ENCODE assay signal across 8 cellular contexts in the genomic region with DNA sequence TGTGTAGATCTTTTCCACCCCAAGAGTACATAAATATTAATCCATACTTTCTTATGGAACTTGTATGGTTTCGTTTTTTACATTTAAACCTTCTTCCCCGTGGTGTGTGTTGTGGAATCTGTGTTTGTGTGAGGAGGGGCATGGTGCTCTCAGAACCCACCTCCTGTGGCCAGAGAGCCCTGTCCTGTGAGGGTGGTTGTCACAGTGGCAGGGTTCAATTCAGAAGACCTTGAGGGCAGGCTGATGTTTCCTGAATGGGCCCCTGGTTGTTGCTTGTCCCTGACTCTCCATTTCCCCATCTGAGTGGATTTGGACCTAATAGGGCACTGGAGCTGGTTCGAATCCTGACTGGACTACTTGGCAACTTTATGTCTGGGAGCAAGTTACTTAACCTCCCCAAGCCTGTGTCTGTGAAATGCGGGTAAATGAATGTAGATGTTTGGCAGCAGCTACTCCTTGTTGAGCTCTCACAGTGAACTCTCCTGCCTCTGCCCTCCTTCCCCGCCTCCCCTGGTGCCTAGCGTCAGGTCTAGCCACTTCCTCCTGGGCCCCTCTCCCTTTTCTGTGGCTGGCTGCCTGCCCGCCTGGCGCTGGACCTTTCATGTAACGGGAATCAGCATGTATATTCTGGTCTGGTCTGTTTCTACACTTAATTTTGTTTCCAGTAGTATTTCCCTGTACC. TPM values are rescaled to one million over a fixed set of nuclear protein-coding genes. Genes with fewer than 3 reads are reported as not detected.
DNase-seq lines count a peak whose midpoint lies in the region; ATAC-seq and TF ChIP-seq lines count a peak whose summit lies in the region.

No MANE protein-coding gene starts in this region.

- peaks cover 15% of the 10 kb centered on the region for H3K79me2 ChIP-seq in neural progenitor cell (ENCODE audit: low read depth)

- H2AFZ ChIP-seq in neural progenitor cell (replicated peaks): no peak overlapping the region

- peak overlapping the region; percentile 91 for H3K4me3 Mint-ChIP-seq in activated CD4-positive, alpha-beta T cell treated with anti-CD3 and anti-CD28 coated beads, Interleukin-2, amount 10 ng/mL, durations not matched to agents 7 days and 5 days
- peak overlapping the region; percentile 20 for H3K4me3 Mint-ChIP-seq in neural progenitor cell

- H3F3A ChIP-seq in neural progenitor cell (ENCODE audit: low read depth): peaks cover 3% of the 10 kb centered on the region

- H4K20me1 ChIP-seq in neural progenitor cell (ENCODE audit: low read depth): peaks cover 4% of the 10 kb centered on the region

- H3K9me3 ChIP-seq in neural progenitor cell (ENCODE audit: low read depth): no peaks in the 10 kb centered on the region

- H3K27ac Mint-ChIP-seq in activated CD4-positive, alpha-beta T cell treated with anti-CD3 and anti-CD28 coated beads, Interleukin-2, amount 10 ng/mL, durations not matched to agents 7 days and 5 days: peak overlapping the region; percentile 97
- no peak overlapping the region for H3K27ac Mint-ChIP-seq in neural progenitor cell

- peaks cover 8% of the 10 kb centered on the region for H3K4me1 ChIP-seq in neural progenitor cell

- DNase-seq in DMS 273 (lab: John Stamatoyannopoulos, UW; ENCODE audit: unreplicated experiment): peak; percentile 79
- peak; percentile 60 for DNase-seq in activated CD4-positive, alpha-beta T cell treated with anti-CD3 and anti-CD28 coated beads, Interleukin-2, amount 10 ng/mL, durations not matched to agents 7 days and 5 days
- no peak for DNase-seq in neural progenitor cell (ENCODE audit: low spot score)
- no peak for DNase-seq in GM19240 (ENCODE audit: insufficient read length, low spot score)
- no peak for DNase-seq in NCI-H345 (lab: John Stamatoyannopoulos, UW)

- CTCF ChIA-PET in activated CD4-positive, alpha-beta T cell treated with anti-CD3 and anti-CD28 coated beads, Interleukin-2, amount 10 ng/mL, durations not matched to agents 7 days and 5 days (lab: Charles Lee): interaction anchor here (0.8 to 1.2 kb wide), 3 partner anchors 14 to 67 kb away, joined by 3 to 4 read pairs (median 3); no protein-coding TSS in a partner anchor

- TF ChIP-seq EP300 in Ishikawa (IDR thresholded peaks at IDR 0.05; ENCODE audit: borderline replicate concordance): no peak

- H3K36me3 Mint-ChIP-seq in activated CD4-positive, alpha-beta T cell treated with anti-CD3 and anti-CD28 coated beads, Interleukin-2, amount 10 ng/mL, durations not matched to agents 7 days and 5 days (ENCODE audit: low read depth): peaks cover 74% of the 10 kb centered on the region
- H3K36me3 Mint-ChIP-seq in neural progenitor cell: peaks cover 2% of the 10 kb centered on the region

- no peak for TF ChIP-seq RAD21 in Ishikawa (IDR thresholded peaks at IDR 0.05; ENCODE audit: low read depth)

- no peak overlapping the region for H3K4me2 ChIP-seq in neural progenitor cell

- POLR2A ChIA-PET in activated CD4-positive, alpha-beta T cell treated with anti-CD3 and anti-CD28 coated beads, Interleukin-2, amount 10 ng/mL, durations not matched to agents 7 days and 5 days (lab: Charles Lee): interaction anchor here (0.7 to 1.7 kb wide), 6 partner anchors 10 to 73 kb away, joined by 3 to 6 read pairs (median 4); a partner anchor contains a TSS

- no peak for TF ChIP-seq CTCF in neural progenitor cell (IDR thresholded peaks at IDR 0.05)

- ATAC-seq in esophagus mucosa (peak; percentile 11), GM21526 (IDR thresholded peaks at IDR 0.05; ENCODE audit: low FRiP score, unreplicated experiment) (no peak)

- H3K9me3 Mint-ChIP-seq in activated CD4-positive, alpha-beta T cell treated with anti-CD3 and anti-CD28 coated beads, Interleukin-2, amount 10 ng/mL, durations not matched to agents 7 days and 5 days: no peaks in the 10 kb centered on the region
- no peaks in the 10 kb centered on the region for H3K9me3 Mint-ChIP-seq in neural progenitor cell

- peaks cover 81% of the 10 kb centered on the region for H3K4me1 Mint-ChIP-seq in activated CD4-positive, alpha-beta T cell treated with anti-CD3 and anti-CD28 coated beads, Interleukin-2, amount 10 ng/mL, durations not matched to agents 7 days and 5 days
- H3K4me1 Mint-ChIP-seq in neural progenitor cell: peaks cover 48% of the 10 kb centered on the region

- H3K27ac ChIP-seq in neural progenitor cell: no peak overlapping the region

- H3K9ac ChIP-seq in neural progenitor cell: no peak overlapping the region

- H3K4me3 ChIP-seq in neural progenitor cell: no peak overlapping the region

- H3K27me3 Mint-ChIP-seq in activated CD4-positive, alpha-beta T cell treated with anti-CD3 and anti-CD28 coated beads, Interleukin-2, amount 10 ng/mL, durations not matched to agents 7 days and 5 days: no peaks in the 10 kb centered on the region
- peaks cover 5% of the 10 kb centered on the region for H3K27me3 Mint-ChIP-seq in neural progenitor cell (ENCODE audit: insufficient read depth, low read depth)

- no peaks in the 10 kb centered on the region for H3K36me3 ChIP-seq in neural progenitor cell

- H3K27me3 ChIP-seq in neural progenitor cell: no peaks in the 10 kb centered on the region

TF ChIP-seq in Ishikawa, 13 proteins besides CTCF, POLR2A, EP300 and RAD21:
- TF ChIP-seq, protein P1, sequence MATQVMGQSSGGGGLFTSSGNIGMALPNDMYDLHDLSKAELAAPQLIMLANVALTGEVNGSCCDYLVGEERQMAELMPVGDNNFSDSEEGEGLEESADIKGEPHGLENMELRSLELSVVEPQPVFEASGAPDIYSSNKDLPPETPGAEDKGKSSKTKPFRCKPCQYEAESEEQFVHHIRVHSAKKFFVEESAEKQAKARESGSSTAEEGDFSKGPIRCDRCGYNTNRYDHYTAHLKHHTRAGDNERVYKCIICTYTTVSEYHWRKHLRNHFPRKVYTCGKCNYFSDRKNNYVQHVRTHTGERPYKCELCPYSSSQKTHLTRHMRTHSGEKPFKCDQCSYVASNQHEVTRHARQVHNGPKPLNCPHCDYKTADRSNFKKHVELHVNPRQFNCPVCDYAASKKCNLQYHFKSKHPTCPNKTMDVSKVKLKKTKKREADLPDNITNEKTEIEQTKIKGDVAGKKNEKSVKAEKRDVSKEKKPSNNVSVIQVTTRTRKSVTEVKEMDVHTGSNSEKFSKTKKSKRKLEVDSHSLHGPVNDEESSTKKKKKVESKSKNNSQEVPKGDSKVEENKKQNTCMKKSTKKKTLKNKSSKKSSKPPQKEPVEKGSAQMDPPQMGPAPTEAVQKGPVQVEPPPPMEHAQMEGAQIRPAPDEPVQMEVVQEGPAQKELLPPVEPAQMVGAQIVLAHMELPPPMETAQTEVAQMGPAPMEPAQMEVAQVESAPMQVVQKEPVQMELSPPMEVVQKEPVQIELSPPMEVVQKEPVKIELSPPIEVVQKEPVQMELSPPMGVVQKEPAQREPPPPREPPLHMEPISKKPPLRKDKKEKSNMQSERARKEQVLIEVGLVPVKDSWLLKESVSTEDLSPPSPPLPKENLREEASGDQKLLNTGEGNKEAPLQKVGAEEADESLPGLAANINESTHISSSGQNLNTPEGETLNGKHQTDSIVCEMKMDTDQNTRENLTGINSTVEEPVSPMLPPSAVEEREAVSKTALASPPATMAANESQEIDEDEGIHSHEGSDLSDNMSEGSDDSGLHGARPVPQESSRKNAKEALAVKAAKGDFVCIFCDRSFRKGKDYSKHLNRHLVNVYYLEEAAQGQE (IDR thresholded peaks at IDR 0.05; ENCODE audit: low read depth): no peak
- TF ChIP-seq NFIC (IDR thresholded peaks at IDR 0.05): no peak
- TF ChIP-seq EGR1 (IDR thresholded peaks at IDR 0.05): 0 out of 2 replicates have a peak, but pooled peaks have one; percentile 14

RNA-seq across cellular contexts. Expression of a gene that starts 7.3 kb away (rescaled TPM):
- total RNA-seq in activated CD4-positive, alpha-beta T cell treated with anti-CD3 and anti-CD28 coated beads, Interleukin-2, amount 10 ng/mL, durations not matched to agents 7 days and 5 days: 100 to 1,000 TPM; 463 to 610 TPM
- total RNA-seq in esophagus mucosa (389 TPM), neural progenitor cell (ENCODE audit: low replicate concordance) (2.8 and 4.0 TPM in 2 replicates)

RNA-seq across cellular contexts. Expression of a gene that starts 43.4 kb away (rescaled TPM):
- 10 to 100 TPM; 49.5 to 52.1 TPM for total RNA-seq in activated CD4-positive, alpha-beta T cell treated with anti-CD3 and anti-CD28 coated beads, Interleukin-2, amount 10 ng/mL, durations not matched to agents 7 days and 5 days
- 37.1 TPM for total RNA-seq in esophagus mucosa
- 5.8 and 28.3 TPM in 2 replicates for total RNA-seq in neural progenitor cell (ENCODE audit: low replicate concordance)

RNA-seq across cellular contexts. Expression of a gene that starts 47.4 kb away (rescaled TPM):
- total RNA-seq in activated CD4-positive, alpha-beta T cell treated with anti-CD3 and anti-CD28 coated beads, Interleukin-2, amount 10 ng/mL, durations not matched to agents 7 days and 5 days: 10 to 100 TPM; 40.9 TPM
- 3.4 TPM for total RNA-seq in esophagus mucosa
- 0.47 and 1.2 TPM in 2 replicates for total RNA-seq in neural progenitor cell (ENCODE audit: low replicate concordance)

Comparison
In these comparisons a context has a peak if more than half of its experiments do, and no peak if none do; other contexts are left out.
1. DNase-seq: peak in DMS 273 (single experiment) and activated CD4-positive, alpha-beta T cell treated with anti-CD3 and anti-CD28 coated beads, Interleukin-2, amount 10 ng/mL, durations not matched to agents 7 days and 5 days (single experiment); none in neural progenitor cell (single experiment), GM19240 (single experiment) and NCI-H345 (single experiment).
2. RNA of a gene that starts 7.3 kb away (total RNA-seq): 463 to 610 TPM in activated CD4-positive, alpha-beta T cell treated with anti-CD3 and anti-CD28 coated beads, Interleukin-2, amount 10 ng/mL, durations not matched to agents 7 days and 5 days and 389 TPM in esophagus mucosa (single experiment); 2.8 to 4.0 TPM in neural progenitor cell; every median in the first group is over 10 times any median in the second.